Comparison of ENCODE assay signal across 8 cellular contexts in genomic region chr19:15124572-15125231, GRCh38. TPM values are rescaled to one million over a fixed set of nuclear protein-coding genes. Genes with fewer than 3 reads are reported as not detected.
A peak's percentile ranks its signal among the peaks of the same experiment; 100 is the strongest.
DNase-seq lines count a peak whose midpoint lies in the region; ATAC-seq, FAIRE-seq and TF ChIP-seq lines count a peak whose summit lies in the region.

No MANE protein-coding gene starts in this region.

- no peaks in the 10 kb centered on the region for H3K9me3 Mint-ChIP-seq in activated T-helper 2 cell treated with anti-CD3 and anti-CD28 coated beads, Interferon-gamma antibody, Interleukin-2, Interleukin-4, amounts not matched to agents 10 μg/mL and 5 μg/mL and 100 μg/mL, durations not matched to agents 14 hours and 24 hours and 36 hours

- DNase-seq in D721Med (ENCODE audit: insufficient read length, low spot score): peak; percentile 74
- DNase-seq in activated T-helper 2 cell treated with anti-CD3 and anti-CD28 coated beads, Interferon-gamma antibody, Interleukin-2, Interleukin-4, amounts not matched to agents 10 μg/mL and 5 μg/mL and 100 μg/mL, durations not matched to agents 14 hours and 24 hours and 36 hours (ENCODE audit: low spot score): no peak
- DNase-seq in left ventricle myocardium superior: no peak
- DNase-seq in sciatic nerve (ENCODE audit: low spot score): peak; percentile 89
- DNase-seq in 8988T: no peak
- DNase-seq in retina: no peak

- peak overlapping the region; percentile 99 for H3K27ac Mint-ChIP-seq in activated T-helper 2 cell treated with anti-CD3 and anti-CD28 coated beads, Interferon-gamma antibody, Interleukin-2, Interleukin-4, amounts not matched to agents 10 μg/mL and 5 μg/mL and 100 μg/mL, durations not matched to agents 14 hours and 24 hours and 36 hours

- H3K4me1 Mint-ChIP-seq in activated T-helper 2 cell treated with anti-CD3 and anti-CD28 coated beads, Interferon-gamma antibody, Interleukin-2, Interleukin-4, amounts not matched to agents 10 μg/mL and 5 μg/mL and 100 μg/mL, durations not matched to agents 14 hours and 24 hours and 36 hours (ENCODE audit: low read depth): peaks cover 19% of the 10 kb centered on the region

- intact Hi-C loops in activated T-helper 2 cell treated with anti-CD3 and anti-CD28 coated beads, Interferon-gamma antibody, Interleukin-2, Interleukin-4, amounts not matched to agents 10 μg/mL and 5 μg/mL and 100 μg/mL, durations not matched to agents 14 hours and 24 hours and 36 hours (cut with micrococcal nuclease): loop anchor here (2.0 to 5.0 kb wide), 2 partner anchors 18 to 293 kb away; partner anchors contain the start of genes AKAP8L and SYDE1
- intact Hi-C loops in left ventricle myocardium superior (cut with micrococcal nuclease): no loop called here
- intact Hi-C loops in sciatic nerve (cut with DNase I): no loop called here

- H3K36me3 Mint-ChIP-seq in activated T-helper 2 cell treated with anti-CD3 and anti-CD28 coated beads, Interferon-gamma antibody, Interleukin-2, Interleukin-4, amounts not matched to agents 10 μg/mL and 5 μg/mL and 100 μg/mL, durations not matched to agents 14 hours and 24 hours and 36 hours (ENCODE audit: low read depth): peaks cover 28% of the 10 kb centered on the region

- peak overlapping the region; percentile 99 for H3K4me3 Mint-ChIP-seq in activated T-helper 2 cell treated with anti-CD3 and anti-CD28 coated beads, Interferon-gamma antibody, Interleukin-2, Interleukin-4, amounts not matched to agents 10 μg/mL and 5 μg/mL and 100 μg/mL, durations not matched to agents 14 hours and 24 hours and 36 hours (ENCODE audit: low read depth)

- no peaks in the 10 kb centered on the region for H3K27me3 Mint-ChIP-seq in activated T-helper 2 cell treated with anti-CD3 and anti-CD28 coated beads, Interferon-gamma antibody, Interleukin-2, Interleukin-4, amounts not matched to agents 10 μg/mL and 5 μg/mL and 100 μg/mL, durations not matched to agents 14 hours and 24 hours and 36 hours (ENCODE audit: low read depth)

- no peak for FAIRE-seq in D721Med (lab: Jason Lieb, UNC)

- TF ChIP-seq CTCF in D721Med (IDR thresholded peaks at IDR 0.05; ENCODE audit: insufficient read depth, missing control alignments): no peak

- ATAC-seq in HG02885 (IDR thresholded peaks at IDR 0.05; ENCODE audit: poor library complexity, unreplicated experiment) (peak; percentile 0), left ventricle myocardium superior (peak; percentile 10), sciatic nerve (peak; percentile 19), HG03439 (IDR thresholded peaks at IDR 0.05; ENCODE audit: unreplicated experiment) (no peak)

RNA-seq across cellular contexts. Expression of gene SYDE1, which starts 17.5 kb away (rescaled TPM):
- total RNA-seq in activated T-helper 2 cell treated with anti-CD3 and anti-CD28 coated beads, Interferon-gamma antibody, Interleukin-2, Interleukin-4, amounts not matched to agents 10 μg/mL and 5 μg/mL and 100 μg/mL, durations not matched to agents 14 hours and 24 hours and 36 hours: 1.9 and 2.5 TPM in 2 replicates
- 15.1 TPM for total RNA-seq in left ventricle myocardium superior
- 39.9 TPM for total RNA-seq in sciatic nerve

RNA-seq across cellular contexts. Expression of gene OR1I1, which starts 42.7 kb away (rescaled TPM):
- not detected in 2 replicates for total RNA-seq in activated T-helper 2 cell treated with anti-CD3 and anti-CD28 coated beads, Interferon-gamma antibody, Interleukin-2, Interleukin-4, amounts not matched to agents 10 μg/mL and 5 μg/mL and 100 μg/mL, durations not matched to agents 14 hours and 24 hours and 36 hours
- not detected for total RNA-seq in left ventricle myocardium superior
- total RNA-seq in sciatic nerve: not detected

Comparison
In these comparisons a context has a peak if more than half of its experiments do, and no peak if none do; other contexts are left out.
1. DNase-seq: peak in D721Med (single experiment) and sciatic nerve (single experiment); none in activated T-helper 2 cell treated with anti-CD3 and anti-CD28 coated beads, Interferon-gamma antibody, Interleukin-2, Interleukin-4, amounts not matched to agents 10 μg/mL and 5 μg/mL and 100 μg/mL, durations not matched to agents 14 hours and 24 hours and 36 hours (single experiment), left ventricle myocardium superior (single experiment), 8988T (single experiment) and retina (single experiment).